Comparison of ENCODE assay signal across 20 cellular contexts in genomic region chr9:84107081-84107480, GRCh38.
DNase-seq lines count a peak whose midpoint lies in the region; ATAC-seq and TF ChIP-seq lines count a peak whose summit lies in the region.
"Had no signal": no experiment of that assay in that cellular context is flagged by ENCODE, and none has a peak within 500 bp of the region (broad histone marks: within the 10 kb centered on the region; RNA-seq: fewer than 3 reads in every experiment).

No MANE protein-coding gene starts in this region.

- ATAC-seq in Right ventricle myocardium superior (ENCODE audit: poor library complexity): peak; percentile 71
- no peak for ATAC-seq in T-helper 17 cell
- ATAC-seq: CD8-positive, alpha-beta T cell had no signal

- TF ChIP-seq CTCF in MCF 10A (IDR thresholded peaks at IDR 0.05; ENCODE audit: unreplicated experiment): no peak
- TF ChIP-seq CTCF in breast epithelium (IDR thresholded peaks at IDR 0.05): no peak

- H3K36me3 Mint-ChIP-seq in MCF 10A (ENCODE audit: insufficient read depth, unreplicated experiment): peaks cover 6% of the 10 kb centered on the region
- no peaks in the 10 kb centered on the region for H3K36me3 Mint-ChIP-seq in CD4-positive, alpha-beta memory T cell
- no peaks in the 10 kb centered on the region for H3K36me3 Mint-ChIP-seq in T-helper 17 cell (ENCODE audit: low read depth)
- H3K36me3 Mint-ChIP-seq: CD14-positive monocyte; CD4-positive, CD25-positive, alpha-beta regulatory T cell; CD8-positive, alpha-beta T cell had no signal

- H3K27ac Mint-ChIP-seq in MCF 10A (ENCODE audit: low read depth, unreplicated experiment): peak overlapping the region; percentile 27
- H3K27ac Mint-ChIP-seq in CD4-positive, alpha-beta memory T cell: peak overlapping the region in 1 of 7 donors; percentile 3
- peak overlapping the region; percentile 39 for H3K27ac Mint-ChIP-seq in T-helper 17 cell
- H3K27ac Mint-ChIP-seq: CD14-positive monocyte; CD8-positive, alpha-beta T cell had no signal

- H3K9me3 ChIP-seq in breast epithelium: no peaks in the 10 kb centered on the region
- no peaks in the 10 kb centered on the region for H3K9me3 ChIP-seq in CD4-positive, alpha-beta memory T cell (ENCODE audit: control insufficient read depth in 1 of 2, low read length in 2 of 2)
- H3K9me3 ChIP-seq in T-helper 17 cell (ENCODE audit: control insufficient read depth, low read length, poor library complexity, severe bottlenecking): no peaks in the 10 kb centered on the region
- H3K9me3 ChIP-seq: BE2C, Caco-2 had no signal

- no peak overlapping the region for H3K4me3 ChIP-seq in breast epithelium
- no peak overlapping the region for H3K4me3 ChIP-seq in CD4-positive, alpha-beta memory T cell (ENCODE audit: low read length in 2 of 2)
- H3K4me3 ChIP-seq: BLaER1 had no signal

- TF ChIP-seq POLR2A in breast epithelium (IDR thresholded peaks at IDR 0.05): no peak

- H3K27ac ChIP-seq in breast epithelium: no peak overlapping the region
- H3K27ac ChIP-seq in CD4-positive, alpha-beta memory T cell (ENCODE audit: low read depth, low read length): no peak overlapping the region
- H3K27ac ChIP-seq: BLaER1 had no signal

- H3K27me3 Mint-ChIP-seq in MCF 10A (ENCODE audit: insufficient read depth, unreplicated experiment) (no peaks in the 10 kb centered on the region), T-helper 17 cell (peaks cover 20% of the 10 kb centered on the region)
- peaks cover 7 to 21% of the 10 kb centered on the region in 2 donors for H3K27me3 Mint-ChIP-seq in CD4-positive, alpha-beta memory T cell

- intact Hi-C loops in MCF 10A (cut with micrococcal nuclease): no loop called here
- intact Hi-C loops in breast epithelium (cut with DNase I; ENCODE audit: low total_unique reads): no loop called here
- intact Hi-C loops in Right ventricle myocardium superior (cut with DNase I): no loop called here
- intact Hi-C loops in cardiac septum (cut with DNase I): no loop called here
- intact Hi-C loops in CD4-positive, alpha-beta memory T cell (cut with micrococcal nuclease): no loop called here

- DNase-seq in MCF 10A (ENCODE audit: unreplicated experiment): no peak
- DNase-seq in breast epithelium (ENCODE audit: low spot score in 2 of 2): no peak
- DNase-seq in Right ventricle myocardium superior: no peak
- no peak for DNase-seq in cardiac septum (ENCODE audit: low spot score)
- no peak for DNase-seq in CD4-positive, alpha-beta memory T cell
- no peak for DNase-seq in T-helper 17 cell
- no peak for DNase-seq in SHP77 (lab: John Stamatoyannopoulos, UW)
- no peak for DNase-seq in RKO (ENCODE audit: low spot score)
- DNase-seq: 8988T; ACHN; BE2C; C1 segment of cervical spinal cord; Caco-2; Calu3; CD4-positive, CD25-positive, alpha-beta regulatory T cell; CD8-positive, alpha-beta T cell; DMS79 treated with DMSO at 0.1 percent for 48 hours; GF-D8 had no signal

- no peaks in the 10 kb centered on the region for H3K9me3 Mint-ChIP-seq in MCF 10A (ENCODE audit: unreplicated experiment)
- peaks cover 0 to 9% (median 4%) of the 10 kb centered on the region in 8 donors for H3K9me3 Mint-ChIP-seq in CD4-positive, alpha-beta memory T cell
- H3K9me3 Mint-ChIP-seq: CD8-positive, alpha-beta T cell had no signal

- no peak overlapping the region for H3K4me3 Mint-ChIP-seq in MCF 10A (ENCODE audit: unreplicated experiment)
- peak overlapping the region in 5 of 8 donors; percentile 15 to 63 (median 49) for H3K4me3 Mint-ChIP-seq in CD4-positive, alpha-beta memory T cell
- H3K4me3 Mint-ChIP-seq in T-helper 17 cell: no peak overlapping the region
- H3K4me3 Mint-ChIP-seq: CD14-positive monocyte; CD4-positive, CD25-positive, alpha-beta regulatory T cell; CD8-positive, alpha-beta T cell had no signal

- H3K27me3 ChIP-seq in breast epithelium: peaks cover 0 to 7% of the 10 kb centered on the region in 2 donors
- no peaks in the 10 kb centered on the region for H3K27me3 ChIP-seq in CD4-positive, alpha-beta memory T cell (ENCODE audit: insufficient read depth, low read length)
- H3K27me3 ChIP-seq: BLaER1 had no signal

- CTCF ChIA-PET in MCF 10A (lab: Yijun Ruan, JAX): interaction anchor here (0.7 kb wide), 1 partner anchor 66 kb away, joined by 3 read pairs; no protein-coding TSS in a partner anchor
- CTCF ChIA-PET in CD4-positive, alpha-beta memory T cell (lab: Charles Lee; ENCODE audit: partially characterized antibody): no interaction called here

- no peaks in the 10 kb centered on the region for H3K4me1 ChIP-seq in breast epithelium
- peaks cover 15% of the 10 kb centered on the region for H3K4me1 ChIP-seq in CD4-positive, alpha-beta memory T cell (ENCODE audit: insufficient read depth, low read length)
- H3K4me1 ChIP-seq: BE2C, BLaER1, Caco-2 had no signal

- H3K36me3 ChIP-seq in breast epithelium: no peaks in the 10 kb centered on the region
- no peaks in the 10 kb centered on the region for H3K36me3 ChIP-seq in CD4-positive, alpha-beta memory T cell (ENCODE audit: insufficient read depth, low read length)
- H3K36me3 ChIP-seq: BE2C, BLaER1 had no signal

- H3K4me1 Mint-ChIP-seq in MCF 10A (ENCODE audit: insufficient read depth, unreplicated experiment) (peaks cover 25% of the 10 kb centered on the region), T-helper 17 cell (peaks cover 19% of the 10 kb centered on the region)
- H3K4me1 Mint-ChIP-seq in CD4-positive, alpha-beta memory T cell: peaks cover 19 to 26% (median 24%) of the 10 kb centered on the region in 4 donors
- H3K4me1 Mint-ChIP-seq: CD14-positive monocyte had no signal

- no TSS peak for BruUV-seq in MCF 10A (replicated peaks; lab: Mats Ljungman, UMichigan)

- POLR2A ChIA-PET in MCF 10A (lab: Yijun Ruan, JAX): interaction anchor here (0.6 to 3.0 kb wide), 4 partner anchors 30 to 127 kb away, joined by 4 to 12 read pairs (median 8); partner anchors contain the start of genes HNRNPK and RMI1
- POLR2A ChIA-PET in CD4-positive, alpha-beta memory T cell (lab: Charles Lee; ENCODE audit: partially characterized antibody): no interaction called here

Comparison
In these comparisons a context has a peak if more than half of its experiments do, and no peak if none do; other contexts are left out.
1. H3K4me3 Mint-ChIP-seq: peak in CD4-positive, alpha-beta memory T cell (5 of 8); none in MCF 10A (single experiment) and T-helper 17 cell (single experiment).